Comparison of ENCODE assay signal across 33 cellular contexts in genomic region chr19:40893112-40893511, GRCh38. TPM values are rescaled to one million over a fixed set of nuclear protein-coding genes. Genes with fewer than 3 reads are reported as not detected.
"Had no signal": no experiment of that assay in that cellular context is flagged by ENCODE, and none has a peak within 500 bp of the region (broad histone marks: within the 10 kb centered on the region; RNA-seq: fewer than 3 reads in every experiment).

No MANE protein-coding gene starts in this region.

- H3K9me3 ChIP-seq: stomach, suprapubic skin, testis, thoracic aorta, thyroid gland, tibial artery, tibial nerve, transverse colon, upper lobe of left lung, upper lobe of right lung, uterus, vagina had no signal

- H3K27me3 ChIP-seq: suprapubic skin, testis, thyroid gland, tibial artery, tibial nerve, transverse colon, upper lobe of left lung, upper lobe of right lung, uterus, vagina had no signal

- H3K36me3 Mint-ChIP-seq: stimulated activated effector memory CD8-positive, alpha-beta T cell treated with anti-CD3 and anti-CD28 coated beads, Interleukin-12 subunit alpha, Interleukin-12 subunit beta, amount 100 ng/mL, for 72 hours; stimulated activated memory B cell treated with anti-CD40 and anti-IgM and Interleukin-4, amounts not matched to agents 10 μg/mL and 1 μg/mL and 100 μg/mL, for 72 hours; stimulated activated naive B cell treated with anti-CD40 and anti-IgM and Interleukin-4, amounts not matched to agents 10 μg/mL and 1 μg/mL and 100 μg/mL, for 72 hours; type B pancreatic cell had no signal

- H3K4me1 Mint-ChIP-seq: stimulated activated effector memory CD8-positive, alpha-beta T cell treated with anti-CD3 and anti-CD28 coated beads, Interleukin-12 subunit alpha, Interleukin-12 subunit beta, amount 100 ng/mL, for 72 hours; stimulated activated memory B cell treated with anti-CD40 and anti-IgM and Interleukin-4, amounts not matched to agents 10 μg/mL and 1 μg/mL and 100 μg/mL, for 72 hours; stimulated activated naive B cell treated with anti-CD40 and anti-IgM and Interleukin-4, amounts not matched to agents 10 μg/mL and 1 μg/mL and 100 μg/mL, for 72 hours; stimulated activated naive CD8-positive, alpha-beta T cell treated with anti-CD3 and anti-CD28 coated beads, Interleukin-15, amount 100 ng/mL, for 72 hours had no signal

- H3K4me3 Mint-ChIP-seq: stimulated activated effector memory CD8-positive, alpha-beta T cell treated with anti-CD3 and anti-CD28 coated beads, Interleukin-12 subunit alpha, Interleukin-12 subunit beta, amount 100 ng/mL, for 72 hours; stimulated activated memory B cell treated with anti-CD40 and anti-IgM and Interleukin-4, amounts not matched to agents 10 μg/mL and 1 μg/mL and 100 μg/mL, for 72 hours; stimulated activated naive B cell treated with anti-CD40 and anti-IgM and Interleukin-4, amounts not matched to agents 10 μg/mL and 1 μg/mL and 100 μg/mL, for 72 hours; stimulated activated naive CD8-positive, alpha-beta T cell treated with anti-CD3 and anti-CD28 coated beads, Interleukin-15, amount 100 ng/mL, for 72 hours; stimulated activated naive CD8-positive, alpha-beta T cell treated with anti-CD3 and anti-CD28 coated beads, Interleukin-15, Interleukin-2, amounts not matched to agents 100 ng/mL and 50 ng/mL, for 24 hours; type B pancreatic cell had no signal

- H3K9me3 Mint-ChIP-seq: stimulated activated effector memory CD8-positive, alpha-beta T cell treated with anti-CD3 and anti-CD28 coated beads, Interleukin-12 subunit alpha, Interleukin-12 subunit beta, amount 100 ng/mL, for 72 hours; stimulated activated memory B cell treated with anti-CD40 and anti-IgM and Interleukin-4, amounts not matched to agents 10 μg/mL and 1 μg/mL and 100 μg/mL, for 72 hours; stimulated activated naive B cell treated with anti-CD40 and anti-IgM and Interleukin-4, amounts not matched to agents 10 μg/mL and 1 μg/mL and 100 μg/mL, for 72 hours; stimulated activated naive CD8-positive, alpha-beta T cell treated with anti-CD3 and anti-CD28 coated beads, Interleukin-15, amount 100 ng/mL, for 72 hours; stimulated activated naive CD8-positive, alpha-beta T cell treated with anti-CD3 and anti-CD28 coated beads, Interleukin-15, Interleukin-2, amounts not matched to agents 100 ng/mL and 50 ng/mL, for 24 hours; type B pancreatic cell had no signal

- H3K36me3 ChIP-seq: stomach, suprapubic skin, thoracic aorta, thyroid gland, tibial artery, tibial nerve, transverse colon, upper lobe of left lung, upper lobe of right lung, uterus, vagina had no signal

- ATAC-seq: stimulated activated effector memory CD8-positive, alpha-beta T cell treated with anti-CD3 and anti-CD28 coated beads, Interleukin-12 subunit alpha, Interleukin-12 subunit beta, amount 100 ng/mL, for 72 hours; stimulated activated memory B cell treated with anti-CD40 and anti-IgM and Interleukin-4, amounts not matched to agents 10 μg/mL and 1 μg/mL and 100 μg/mL, for 72 hours; stimulated activated naive B cell treated with anti-CD40 and anti-IgM and Interleukin-4, amounts not matched to agents 10 μg/mL and 1 μg/mL and 100 μg/mL, for 72 hours; stimulated activated naive CD8-positive, alpha-beta T cell treated with anti-CD3 and anti-CD28 coated beads, Interleukin-15, amount 100 ng/mL, for 72 hours; stimulated activated naive CD8-positive, alpha-beta T cell treated with anti-CD3 and anti-CD28 coated beads, Interleukin-15, Interleukin-2, amounts not matched to agents 100 U/mL and 50 U/mL, for 24 hours; upper lobe of right lung had no signal

- H3K27ac Mint-ChIP-seq: stimulated activated effector memory CD8-positive, alpha-beta T cell treated with anti-CD3 and anti-CD28 coated beads, Interleukin-12 subunit alpha, Interleukin-12 subunit beta, amount 100 ng/mL, for 72 hours; stimulated activated memory B cell treated with anti-CD40 and anti-IgM and Interleukin-4, amounts not matched to agents 10 μg/mL and 1 μg/mL and 100 μg/mL, for 72 hours; stimulated activated naive B cell treated with anti-CD40 and anti-IgM and Interleukin-4, amounts not matched to agents 10 μg/mL and 1 μg/mL and 100 μg/mL, for 72 hours; stimulated activated naive CD8-positive, alpha-beta T cell treated with anti-CD3 and anti-CD28 coated beads, Interleukin-15, Interleukin-2, amounts not matched to agents 100 ng/mL and 50 ng/mL, for 24 hours; type B pancreatic cell had no signal

- H3K4me3 ChIP-seq: stomach, suprapubic skin, testis, thoracic aorta, thyroid gland, tibial artery, tibial nerve, transverse colon, upper lobe of left lung, upper lobe of right lung, uterus, vagina had no signal

- FAIRE-seq: urothelium cell line had no signal

- H3K4me1 ChIP-seq: stomach, suprapubic skin, testis, thyroid gland, tibial artery, tibial nerve, transverse colon, upper lobe of left lung, upper lobe of right lung, uterus had no signal

- H3K27ac ChIP-seq: stomach, suprapubic skin, testis, thoracic aorta, thyroid gland, tibial artery, tibial nerve, transverse colon, upper lobe of left lung, upper lobe of right lung, uterus, vagina had no signal

- DNase-seq: stimulated activated CD4-positive, alpha-beta T cell treated with anti-CD3 and anti-CD28 coated beads, Interleukin-2, amount 100 ng/mL, for 48 hours; stimulated activated CD4-positive, alpha-beta T cell treated with anti-CD3 and anti-CD28 coated beads, Interleukin-4, amount 100 ng/mL, for 1 hour; stimulated activated CD4-positive, alpha-beta T cell treated with anti-CD3 and anti-CD28 coated beads, Interleukin-4, amount 100 ng/mL, for 24 hours; stimulated activated CD4-positive, alpha-beta T cell treated with anti-CD3 and anti-CD28 coated beads, Interleukin-4, amount 100 ng/mL, for 4 hours; stimulated activated CD8-positive, alpha-beta memory T cell treated with anti-CD3 and anti-CD28 coated beads, Interleukin-4, amount 100 ng/mL, for 48 hours; stimulated activated naive B cell treated with anti-CD40 and anti-IgM and Interleukin-4, amounts not matched to agents 10 μg/mL and 1 μg/mL and 100 μg/mL, for 72 hours; stimulated activated naive CD4-positive, alpha-beta T cell; stimulated activated naive CD4-positive, alpha-beta T cell treated with Interleukin-2 at 50 U/mL for 16 hours; stimulated activated naive CD8-positive, alpha-beta T cell treated with anti-CD3 and anti-CD28 coated beads, Interleukin-15, amount 100 ng/mL, for 72 hours; stimulated activated naive CD8-positive, alpha-beta T cell treated with anti-CD3 and anti-CD28 coated beads, Interleukin-15, Interleukin-2, amounts not matched to agents 100 U/mL and 50 U/mL, for 24 hours; stomach; substantia nigra; testis; thyroid gland; tibial artery; transverse colon; trophoblast cell; upper lobe of left lung; upper lobe of right lung; uterus had no signal

RNA-seq across cellular contexts. Expression of gene CYP2A7, which starts 11.1 kb away (rescaled TPM):
- total RNA-seq: stomach, subcutaneous adipose tissue, suprapubic skin, temporal lobe, thoracic aorta, thyroid gland, tibial nerve, transverse colon, ureter, urinary bladder had no signal
- polyA plus RNA-seq: stomach had no signal

RNA-seq across cellular contexts. Expression of gene CYP2A6, which starts 42.9 kb away (rescaled TPM):
- total RNA-seq: stomach, suprapubic skin, temporal lobe, testis, thoracic aorta, thyroid gland, transverse colon, upper lobe of right lung, ureter, urinary bladder had no signal
- polyA plus RNA-seq: stomach had no signal
